In genomic region chr10:96721207-96721572, GRCh38 we compare ENCODE assay signal across 9 cellular contexts. TPM values are rescaled to one million over a fixed set of nuclear protein-coding genes. Genes with fewer than 3 reads are reported as not detected.
DNase-seq lines count a peak whose midpoint lies in the region; ATAC-seq and TF ChIP-seq lines count a peak whose summit lies in the region.
"Had no signal": no experiment of that assay in that cellular context is flagged by ENCODE, and none has a peak within 500 bp of the region (broad histone marks: within the 10 kb centered on the region; RNA-seq: fewer than 3 reads in every experiment).

No MANE protein-coding gene starts in this region.

- 23 to 31% methylated on average over 4 of the region's 4 CpGs for WGBS in body of pancreas, 2 donors

- H4K20me1 ChIP-seq in Loucy (ENCODE audit: insufficient read depth, low read length, poor library complexity, severe bottlenecking), result peaks cover 17% of the 10 kb centered on the region

- H3K9me3 Mint-ChIP-seq in natural killer cell, result no peaks in the 10 kb centered on the region

- H3K4me2 ChIP-seq in Loucy (ENCODE audit: low read depth, low read length, poor library complexity, severe bottlenecking), result peak overlapping the region; percentile 86

- DNase-seq in ELF-1 (ENCODE audit: low read depth, low spot score) (peak; percentile 44), body of pancreas (no peak), natural killer cell (no peak)
- DNase-seq in stimulated activated CD4-positive, alpha-beta T cell treated with anti-CD3 and anti-CD28 coated beads, Interleukin-2, amount 100 ng/mL, for 24 hours, result no peak
- no peak for DNase-seq in stimulated activated CD4-positive, alpha-beta T cell treated with anti-CD3 and anti-CD28 coated beads, Interleukin-1b, Interleukin-23, amount 100 ng/mL, for 48 hours
- no peak for DNase-seq in NK-92 treated with Interleukin-12 subunit alpha and Interleukin-12 subunit beta, amount 100 ng/mL, for 24 hours (lab: John Stamatoyannopoulos, UW)
- DNase-seq: NCI-H226 had no signal

- H3K9ac ChIP-seq in Loucy (ENCODE audit: low read depth, low read length, poor library complexity, severe bottlenecking), result peak overlapping the region; percentile 88

- H3K27me3 Mint-ChIP-seq in natural killer cell (ENCODE audit: low read depth in 2 of 2), result no peaks in the 10 kb centered on the region

- H3K36me3 Mint-ChIP-seq in natural killer cell, result no peaks in the 10 kb centered on the region

- H3K4me1 Mint-ChIP-seq in natural killer cell, result peaks cover 58 to 59% of the 10 kb centered on the region in 2 donors

- H3K9me3 ChIP-seq in Loucy (ENCODE audit: insufficient read depth, low read depth, low read length) (no peaks in the 10 kb centered on the region), body of pancreas (no peaks in the 10 kb centered on the region)

- intact Hi-C loops in body of pancreas (cut with DNase I) (no loop called here), natural killer cell (cut with micrococcal nuclease) (loop anchor here (1.0 to 2.0 kb wide), 2 partner anchors 50 to 110 kb away; no protein-coding TSS in a partner anchor)

- H3K4me3 ChIP-seq in Loucy (ENCODE audit: low read length, poor library complexity, severe bottlenecking) (peak overlapping the region; percentile 84), body of pancreas (no peak overlapping the region)

- no peaks in the 10 kb centered on the region for H3K9me2 ChIP-seq in Loucy (replicated peaks; ENCODE audit: low read depth, low read length)

- H3K27ac ChIP-seq in body of pancreas, result peak overlapping the region in 3 of 4 donors; percentile 74 to 80 (median 80)

- H2AFZ ChIP-seq in Loucy (ENCODE audit: low read length), result peak overlapping the region; percentile 85

- TF ChIP-seq POLR2A in body of pancreas (IDR thresholded peaks at IDR 0.05), result no peak

- peaks cover 38% of the 10 kb centered on the region for H3K79me2 ChIP-seq in Loucy (ENCODE audit: insufficient read depth, low read length)

- H3K27me3 ChIP-seq in Loucy (ENCODE audit: insufficient read depth, low read length, poor library complexity, severe bottlenecking) (no peaks in the 10 kb centered on the region), body of pancreas (no peaks in the 10 kb centered on the region)

- ATAC-seq in body of pancreas (no peak), natural killer cell (no peak), HG03432 (IDR thresholded peaks at IDR 0.05; ENCODE audit: unreplicated experiment) (no peak)

- TF ChIP-seq CTCF in Loucy (conservative IDR thresholded peaks at IDR 0.05; ENCODE audit: low read length) (0 out of 2 replicates have a peak, but pooled peaks have one; percentile 12), body of pancreas (IDR thresholded peaks at IDR 0.05) (no peak), natural killer cell (IDR thresholded peaks at IDR 0.05) (no peak)

- H3K36me3 ChIP-seq in Loucy (ENCODE audit: insufficient read depth, low read length), result no peaks in the 10 kb centered on the region
- no peaks in the 10 kb centered on the region for H3K36me3 ChIP-seq in body of pancreas (replicated peaks in 1 of 2; ENCODE audit: insufficient read depth in 1 of 2, low read depth in 2 of 2)

- H3K4me3 Mint-ChIP-seq in natural killer cell, result peak overlapping the region; percentile 99

- H3K27ac Mint-ChIP-seq in natural killer cell, result peak overlapping the region; percentile 97

- peaks cover 41% of the 10 kb centered on the region for H3K4me1 ChIP-seq in Loucy (ENCODE audit: insufficient read depth, low read length, poor library complexity, severe bottlenecking)
- peaks cover 44% of the 10 kb centered on the region for H3K4me1 ChIP-seq in body of pancreas

- no peaks in the 10 kb centered on the region for H3F3A ChIP-seq in Loucy (ENCODE audit: low read depth)

RNA-seq across cellular contexts. Expression of gene PIK3AP1, which starts 0.9 kb away (rescaled TPM):
- total RNA-seq in body of pancreas, result 10 to 100 TPM; 28.0 to 37.2 TPM
- total RNA-seq in natural killer cell, result 100 to 1,000 TPM in 1 of 3 donors, 10 to 100 TPM in 2; 95.3 to 137 (median 97.1) TPM
